In the genomic region with DNA sequence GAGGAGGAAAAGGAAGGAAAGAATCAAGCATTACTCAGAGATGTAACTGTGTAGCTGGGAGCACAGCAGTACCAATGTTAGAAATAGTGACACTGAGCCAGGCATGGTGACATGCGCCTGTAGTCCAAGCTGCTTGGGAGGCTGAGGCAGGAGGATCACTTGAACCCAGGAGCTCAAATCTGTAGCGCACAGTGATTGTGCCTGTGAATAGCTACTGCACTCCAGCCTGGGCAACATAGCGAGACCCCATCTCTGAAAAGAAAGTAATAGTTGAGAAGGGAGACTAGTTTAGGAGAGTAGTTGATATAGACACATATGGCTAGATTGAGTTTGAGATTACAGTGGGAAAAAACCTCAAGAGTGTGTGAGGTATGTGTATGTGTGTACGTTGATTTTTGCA, we compare ENCODE assay signal across 23 cellular contexts. TPM values are rescaled to one million over a fixed set of nuclear protein-coding genes. Genes with fewer than 3 reads are reported as not detected.
DNase-seq lines count a peak whose midpoint lies in the region; ATAC-seq, FAIRE-seq and TF ChIP-seq lines count a peak whose summit lies in the region.
"Had no signal": no experiment of that assay in that cellular context is flagged by ENCODE, and none has a peak within 500 bp of the region (broad histone marks: within the 10 kb centered on the region; RNA-seq: fewer than 3 reads in every experiment).

No MANE protein-coding gene starts in this region.

- no peak overlapping the region for H3K4me3 ChIP-seq in CD4-positive, CD25-positive, alpha-beta regulatory T cell (ENCODE audit: low read depth, low read length)

- peaks cover 26% of the 10 kb centered on the region for H3K36me3 Mint-ChIP-seq in CD4-positive, CD25-positive, alpha-beta regulatory T cell
- H3K36me3 Mint-ChIP-seq in WTC11, result peaks cover 4% of the 10 kb centered on the region; the same call in 1 of the 2 replicates
- peaks cover 52% of the 10 kb centered on the region for H3K36me3 Mint-ChIP-seq in dendritic cell treated with granulocyte-macrophage colony-stimulating factor and Interleukin-4, amounts not matched to agents 40 ng/mL and 50 ng/mL, for 4 days (ENCODE audit: low read depth)
- peaks cover 40% of the 10 kb centered on the region for H3K36me3 Mint-ChIP-seq in stimulated activated effector memory CD8-positive, alpha-beta T cell treated with anti-CD3 and anti-CD28 coated beads, Interleukin-12 subunit alpha, Interleukin-12 subunit beta, amount 100 ng/mL, for 72 hours

- H3K27ac Mint-ChIP-seq in CD4-positive, CD25-positive, alpha-beta regulatory T cell, result peak overlapping the region in 2 of 3 donors; percentile 14 to 86
- H3K27ac Mint-ChIP-seq in WTC11, result no peak overlapping the region
- H3K27ac Mint-ChIP-seq in dendritic cell treated with granulocyte-macrophage colony-stimulating factor and Interleukin-4, amounts not matched to agents 40 ng/mL and 50 ng/mL, for 4 days, result peak overlapping the region; percentile 45
- peak overlapping the region; percentile 60 for H3K27ac Mint-ChIP-seq in stimulated activated effector memory CD8-positive, alpha-beta T cell treated with anti-CD3 and anti-CD28 coated beads, Interleukin-12 subunit alpha, Interleukin-12 subunit beta, amount 100 ng/mL, for 72 hours

- H3K9me3 Mint-ChIP-seq in CD4-positive, CD25-positive, alpha-beta regulatory T cell, result no peaks in the 10 kb centered on the region
- no peaks in the 10 kb centered on the region for H3K9me3 Mint-ChIP-seq in WTC11
- H3K9me3 Mint-ChIP-seq in dendritic cell treated with granulocyte-macrophage colony-stimulating factor and Interleukin-4, amounts not matched to agents 40 ng/mL and 50 ng/mL, for 4 days, result no peaks in the 10 kb centered on the region
- no peaks in the 10 kb centered on the region for H3K9me3 Mint-ChIP-seq in stimulated activated effector memory CD8-positive, alpha-beta T cell treated with anti-CD3 and anti-CD28 coated beads, Interleukin-12 subunit alpha, Interleukin-12 subunit beta, amount 100 ng/mL, for 72 hours
- H3K9me3 Mint-ChIP-seq: CD8-positive, alpha-beta memory T cell; H9 had no signal

- H3K27ac ChIP-seq in CD4-positive, CD25-positive, alpha-beta regulatory T cell (ENCODE audit: insufficient read depth, low read length, poor library complexity, severe bottlenecking), result no peak overlapping the region
- H3K27ac ChIP-seq: C4-2B had no signal

- no peak for ATAC-seq in CD4-positive, CD25-positive, alpha-beta regulatory T cell (ENCODE audit: low read depth in 2 of 2)
- ATAC-seq in WTC11, result no peak
- ATAC-seq in stimulated activated effector memory CD8-positive, alpha-beta T cell treated with anti-CD3 and anti-CD28 coated beads, Interleukin-12 subunit alpha, Interleukin-12 subunit beta, amount 100 ng/mL, for 72 hours, result no peak

- peaks cover 8 to 27% (median 14%) of the 10 kb centered on the region in 4 donors for H3K4me1 Mint-ChIP-seq in CD4-positive, CD25-positive, alpha-beta regulatory T cell
- peaks cover 7% of the 10 kb centered on the region for H3K4me1 Mint-ChIP-seq in WTC11
- H3K4me1 Mint-ChIP-seq in dendritic cell treated with granulocyte-macrophage colony-stimulating factor and Interleukin-4, amounts not matched to agents 40 ng/mL and 50 ng/mL, for 4 days (ENCODE audit: low read depth), result peaks cover 70% of the 10 kb centered on the region
- H3K4me1 Mint-ChIP-seq in stimulated activated effector memory CD8-positive, alpha-beta T cell treated with anti-CD3 and anti-CD28 coated beads, Interleukin-12 subunit alpha, Interleukin-12 subunit beta, amount 100 ng/mL, for 72 hours, result peaks cover 16% of the 10 kb centered on the region

- no peaks in the 10 kb centered on the region for H3K4me1 ChIP-seq in CD4-positive, CD25-positive, alpha-beta regulatory T cell (ENCODE audit: control insufficient read depth, insufficient read depth, low read length, poor library complexity, severe bottlenecking)

- no peaks in the 10 kb centered on the region for H3K27me3 Mint-ChIP-seq in CD4-positive, CD25-positive, alpha-beta regulatory T cell
- H3K27me3 Mint-ChIP-seq in WTC11 (ENCODE audit: low read depth), result no peaks in the 10 kb centered on the region
- no peaks in the 10 kb centered on the region for H3K27me3 Mint-ChIP-seq in dendritic cell treated with granulocyte-macrophage colony-stimulating factor and Interleukin-4, amounts not matched to agents 40 ng/mL and 50 ng/mL, for 4 days
- H3K27me3 Mint-ChIP-seq: CD8-positive, alpha-beta memory T cell had no signal

- POLR2A ChIA-PET in WTC11 (lab: Charles Lee), result no interaction called here

- peaks cover 35% of the 10 kb centered on the region for H3K36me3 ChIP-seq in CD4-positive, CD25-positive, alpha-beta regulatory T cell (ENCODE audit: control insufficient read depth, insufficient read depth, low read length)

- no peaks in the 10 kb centered on the region for H3K9me3 ChIP-seq in CD4-positive, CD25-positive, alpha-beta regulatory T cell (ENCODE audit: control insufficient read depth in 2 of 2, low read length in 2 of 2)

- CTCF ChIA-PET in WTC11 (lab: Charles Lee), result interaction anchor here (0.8 kb wide), 1 partner anchor 27 kb away, joined by 3 read pairs; no protein-coding TSS in a partner anchor

- no peaks in the 10 kb centered on the region for H3K27me3 ChIP-seq in CD4-positive, CD25-positive, alpha-beta regulatory T cell (ENCODE audit: control insufficient read depth, insufficient read depth, low read length)

- no peak for FAIRE-seq in frontal cortex (lab: Jason Lieb, UNC)
- FAIRE-seq: A204.1, GM12891, GM18507 had no signal

- no peak overlapping the region for H3K4me3 Mint-ChIP-seq in CD4-positive, CD25-positive, alpha-beta regulatory T cell
- no peak overlapping the region for H3K4me3 Mint-ChIP-seq in WTC11
- H3K4me3 Mint-ChIP-seq in dendritic cell treated with granulocyte-macrophage colony-stimulating factor and Interleukin-4, amounts not matched to agents 40 ng/mL and 50 ng/mL, for 4 days, result no peak overlapping the region
- no peak overlapping the region for H3K4me3 Mint-ChIP-seq in stimulated activated effector memory CD8-positive, alpha-beta T cell treated with anti-CD3 and anti-CD28 coated beads, Interleukin-12 subunit alpha, Interleukin-12 subunit beta, amount 100 ng/mL, for 72 hours
- H3K4me3 Mint-ChIP-seq: CD8-positive, alpha-beta memory T cell; H9 had no signal

- no peak for TF ChIP-seq CTCF in WTC11 (IDR thresholded peaks at IDR 0.05)

- intact Hi-C loops in dendritic cell treated with granulocyte-macrophage colony-stimulating factor and Interleukin-4, amounts not matched to agents 40 ng/mL and 50 ng/mL, for 4 days (cut with micrococcal nuclease), result no loop called here

- no peak for DNase-seq in CD4-positive, CD25-positive, alpha-beta regulatory T cell
- DNase-seq in WTC11 (ENCODE audit: low spot score) (no peak), frontal cortex (ENCODE audit: low spot score in 2 of 2) (no peak), GF-D8 (lab: John Stamatoyannopoulos, UW) (no peak), HuH-7.5 (ENCODE audit: low spot score) (no peak)
- DNase-seq in stimulated activated effector memory CD8-positive, alpha-beta T cell treated with anti-CD3 and anti-CD28 coated beads, Interleukin-12 subunit alpha, Interleukin-12 subunit beta, amount 100 ng/mL, for 72 hours (ENCODE audit: low spot score in 2 of 2), result no peak
- DNase-seq: ACHN; CD8-positive, alpha-beta memory T cell; COR-L47; DMS 273 treated with DMSO at 0.1 percent for 48 hours; DMS53; DND-41; EL; GOT3; H9; IMR-90; Karpas-422; KBM-7 had no signal

TF ChIP-seq in WTC11, 78 proteins besides CTCF, POLR2A, EP300 and RAD21:
- TF ChIP-seq ZNF121 (CRISPR knock-in tag; IDR thresholded peaks at IDR 0.05) (peak; percentile 78), TEAD1 (CRISPR knock-in tag; IDR thresholded peaks at IDR 0.05) (no peak)

RNA-seq across cellular contexts. Expression of gene MAP3K3, which starts 17.8 kb away (rescaled TPM):
- 72.9 TPM for total RNA-seq in CD4-positive, CD25-positive, alpha-beta regulatory T cell
- 10 to 100 TPM; 24.2 to 30.4 (median 27.6) TPM for polyA plus RNA-seq in CD4-positive, CD25-positive, alpha-beta regulatory T cell
- 21.8 to 25.7 TPM (median 22.5 TPM) in 3 replicates for total RNA-seq in WTC11 (2021)
- 17.1 TPM for total RNA-seq in frontal cortex

RNA-seq across cellular contexts. Expression of gene TACO1, which starts 39.3 kb away (rescaled TPM):
- total RNA-seq in CD4-positive, CD25-positive, alpha-beta regulatory T cell, result 9.3 TPM
- 10 to 100 TPM; 19.3 to 27.3 (median 23.0) TPM for polyA plus RNA-seq in CD4-positive, CD25-positive, alpha-beta regulatory T cell
- 22.8 to 26.9 TPM (median 24.1 TPM) in 3 replicates for total RNA-seq in WTC11 (2021)
- 6.1 TPM for total RNA-seq in frontal cortex

RNA-seq across cellular contexts. Expression of gene LIMD2, which starts 59.9 kb away (rescaled TPM):
- 634 TPM for total RNA-seq in CD4-positive, CD25-positive, alpha-beta regulatory T cell
- polyA plus RNA-seq in CD4-positive, CD25-positive, alpha-beta regulatory T cell, result 100 to 1,000 TPM; 408 to 478 (median 445) TPM
- total RNA-seq in WTC11 (2021) (83.4 to 91.8 TPM (median 88.4 TPM) in 3 replicates), frontal cortex (19.2 TPM)
